ENCODE assay signal across 23 cellular contexts in the genomic region with DNA sequence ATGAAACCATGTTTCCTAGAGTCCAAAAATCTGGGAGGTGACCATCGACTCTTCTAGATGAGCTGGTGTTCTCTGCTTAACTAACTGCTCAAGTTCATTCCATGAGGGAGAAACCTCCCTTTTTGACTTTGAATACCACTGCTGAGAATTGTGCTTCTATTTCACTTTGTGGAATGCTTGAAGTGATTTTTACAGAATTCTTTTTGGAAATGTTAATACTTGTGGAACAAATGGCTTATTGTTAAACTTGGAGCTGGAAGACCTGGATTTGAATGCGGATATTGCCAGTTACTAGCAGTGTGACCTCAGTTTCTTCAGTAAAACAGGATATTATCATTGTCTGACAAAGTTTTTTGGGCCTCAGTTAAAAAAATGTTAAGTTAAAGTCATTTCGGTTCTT. TPM values are rescaled to one million over a fixed set of nuclear protein-coding genes. Genes with fewer than 3 reads are reported as not detected.
DNase-seq lines count a peak whose midpoint lies in the region; ATAC-seq and TF ChIP-seq lines count a peak whose summit lies in the region.
"Had no signal": no experiment of that assay in that cellular context is flagged by ENCODE, and none has a peak within 500 bp of the region (broad histone marks: within the 10 kb centered on the region; RNA-seq: fewer than 3 reads in every experiment).

No MANE protein-coding gene starts in this region.

- H3K27me3 Mint-ChIP-seq in activated T-cell treated with anti-CD3 and anti-CD28 coated beads, Interleukin-2, amount 50 U/mL, for 72 hours (ENCODE audit: low read depth), result no peaks in the 10 kb centered on the region
- H3K27me3 Mint-ChIP-seq: CD4-positive, alpha-beta T cell had no signal

- no peaks in the 10 kb centered on the region for H3K9me3 ChIP-seq in MM.1S (replicated peaks; ENCODE audit: insufficient read depth, low read length)
- H3K9me3 ChIP-seq: A549; BE2C; BLaER1 treated with 17β-estradiol and CSF1 and Interleukin-3, amounts not matched to agents 10 nM and 100 nM had no signal

- H3K36me3 Mint-ChIP-seq in activated T-cell treated with anti-CD3 and anti-CD28 coated beads, Interleukin-2, amount 50 U/mL, for 72 hours (ENCODE audit: insufficient read depth in 2 of 2), result no peaks in the 10 kb centered on the region
- H3K36me3 Mint-ChIP-seq: CD14-positive monocyte; CD8-positive, alpha-beta memory T cell had no signal

- no peak overlapping the region for H3K4me3 ChIP-seq in MM.1S (ENCODE audit: low read length)
- H3K4me3 ChIP-seq: A549; BLaER1 treated with 17β-estradiol and CSF1 and Interleukin-3, amounts not matched to agents 10 nM and 100 nM had no signal

- H3K9me3 Mint-ChIP-seq in activated T-cell treated with anti-CD3 and anti-CD28 coated beads, Interleukin-2, amount 50 U/mL, for 72 hours, result no peaks in the 10 kb centered on the region
- H3K9me3 Mint-ChIP-seq: CD4-positive, alpha-beta T cell had no signal

- ATAC-seq in activated T-cell treated with anti-CD3 and anti-CD28 coated beads, Interleukin-2, amount 50 U/mL, for 72 hours (replicated peaks in 1 of 2), result no peak
- ATAC-seq: A549 had no signal

- peak; percentile 8 for DNase-seq in COLO829 (ENCODE audit: low spot score)
- peak; percentile 18 for DNase-seq in SK-MEL-5 (ENCODE audit: low read depth, low spot score)
- DNase-seq in foreskin melanocyte, result peak; percentile 57
- no peak for DNase-seq in activated T-cell treated with anti-CD3 and anti-CD28 coated beads, Interleukin-2, amount 50 U/mL, for 72 hours
- DNase-seq in Kasumi-1 (lab: John Stamatoyannopoulos, UW), result no peak
- DNase-seq in MM.1S, result no peak
- DNase-seq: 8988T; ACHN; AML-193; BE2C; Calu3; CD4-positive, alpha-beta T cell; CD8-positive, alpha-beta memory T cell; COR-L47; DMS53; DMS79 treated with DMSO at 0.1 percent for 48 hours; GF-D8; GOT3; H7; HCEC 1CT had no signal

- H4K20me1 ChIP-seq in MM.1S (ENCODE audit: insufficient read depth, low read length), result no peaks in the 10 kb centered on the region
- H4K20me1 ChIP-seq: BLaER1 treated with 17β-estradiol and CSF1 and Interleukin-3, amounts not matched to agents 10 nM and 100 nM had no signal

- no peak overlapping the region for H3K27ac ChIP-seq in MM.1S (ENCODE audit: low read length)
- H3K27ac ChIP-seq: A549; BLaER1 treated with 17β-estradiol and CSF1 and Interleukin-3, amounts not matched to agents 10 nM and 100 nM had no signal

- no peaks in the 10 kb centered on the region for H3K9me2 ChIP-seq in MM.1S (replicated peaks; ENCODE audit: insufficient read depth, low read length)

- H3K9ac ChIP-seq in MM.1S (ENCODE audit: low read length), result no peak overlapping the region
- H3K9ac ChIP-seq: BLaER1 treated with 17β-estradiol and CSF1 and Interleukin-3, amounts not matched to agents 10 nM and 100 nM had no signal

- no peak overlapping the region for H3K4me2 ChIP-seq in MM.1S (ENCODE audit: low read depth, low read length)
- H3K4me2 ChIP-seq: A549; BLaER1 treated with 17β-estradiol and CSF1 and Interleukin-3, amounts not matched to agents 10 nM and 100 nM had no signal

- no peak overlapping the region for H3K4me3 Mint-ChIP-seq in activated T-cell treated with anti-CD3 and anti-CD28 coated beads, Interleukin-2, amount 50 U/mL, for 72 hours
- H3K4me3 Mint-ChIP-seq: CD14-positive monocyte; CD4-positive, alpha-beta T cell; CD8-positive, alpha-beta memory T cell had no signal

- H2AFZ ChIP-seq in MM.1S (ENCODE audit: low read length), result no peak overlapping the region

- H3K36me3 ChIP-seq in MM.1S (replicated peaks; ENCODE audit: insufficient read depth, low read length), result no peaks in the 10 kb centered on the region
- H3K36me3 ChIP-seq: BE2C; BLaER1 treated with 17β-estradiol and CSF1 and Interleukin-3, amounts not matched to agents 10 nM and 100 nM had no signal

- no peak for TF ChIP-seq CTCF in MM.1S (IDR thresholded peaks at IDR 0.05; ENCODE audit: low read length)

- in situ Hi-C loops in SK-MEL-5 (cut with HindIII; ENCODE audit: low pct_unique_long_range_greater_than_20kb, low sequenced_read_pairs), result no loop called here

- no peaks in the 10 kb centered on the region for H3K4me1 Mint-ChIP-seq in activated T-cell treated with anti-CD3 and anti-CD28 coated beads, Interleukin-2, amount 50 U/mL, for 72 hours (ENCODE audit: low read depth)
- H3K4me1 Mint-ChIP-seq: CD14-positive monocyte; CD8-positive, alpha-beta memory T cell had no signal

- H3K79me2 ChIP-seq in MM.1S (ENCODE audit: low read length), result no peaks in the 10 kb centered on the region

- H3K27ac Mint-ChIP-seq in activated T-cell treated with anti-CD3 and anti-CD28 coated beads, Interleukin-2, amount 50 U/mL, for 72 hours, result no peak overlapping the region
- H3K27ac Mint-ChIP-seq: CD14-positive monocyte; CD4-positive, alpha-beta T cell had no signal

- no peaks in the 10 kb centered on the region for H3K27me3 ChIP-seq in MM.1S (replicated peaks; ENCODE audit: insufficient read depth, low read length)
- H3K27me3 ChIP-seq: BE2C; BLaER1 treated with 17β-estradiol and CSF1 and Interleukin-3, amounts not matched to agents 10 nM and 100 nM had no signal

- H3K4me1 ChIP-seq in MM.1S (ENCODE audit: low read length), result no peaks in the 10 kb centered on the region
- H3K4me1 ChIP-seq: A549; BLaER1 treated with 17β-estradiol and CSF1 and Interleukin-3, amounts not matched to agents 10 nM and 100 nM had no signal

- H3F3A ChIP-seq in MM.1S (ENCODE audit: insufficient read depth, low read length), result no peaks in the 10 kb centered on the region

RNA-seq across cellular contexts. Expression of a gene that starts 36.5 kb away (rescaled TPM):
- total RNA-seq in SK-MEL-5 (2014; rRNA removed; shearing (Covaris generic)), result 369 and 385 TPM in 2 replicates
- 764 and 901 TPM in 2 replicates for polyA plus RNA-seq in SK-MEL-5 (2015; cell fraction: cytosol; rRNA removed)
- 87.5 and 89.3 TPM in 2 replicates for polyA plus RNA-seq in SK-MEL-5 (2015; cell fraction: nucleus; rRNA removed)
- total RNA-seq in activated T-cell treated with anti-CD3 and anti-CD28 coated beads, Interleukin-2, amount 50 U/mL, for 72 hours, result 10 to 100 TPM; 37.2 to 45.0 TPM

Comparison
In these comparisons a context has a peak if more than half of its experiments do, and no peak if none do; other contexts are left out.
1. DNase-seq: peak in COLO829 (single experiment), SK-MEL-5 (single experiment) and foreskin melanocyte (single experiment); none in activated T-cell treated with anti-CD3 and anti-CD28 coated beads, Interleukin-2, amount 50 U/mL, for 72 hours (0 of 2), Kasumi-1 (0 of 2) and MM.1S (single experiment).